ENCODE assay signal across 11 cellular contexts in the genomic region with DNA sequence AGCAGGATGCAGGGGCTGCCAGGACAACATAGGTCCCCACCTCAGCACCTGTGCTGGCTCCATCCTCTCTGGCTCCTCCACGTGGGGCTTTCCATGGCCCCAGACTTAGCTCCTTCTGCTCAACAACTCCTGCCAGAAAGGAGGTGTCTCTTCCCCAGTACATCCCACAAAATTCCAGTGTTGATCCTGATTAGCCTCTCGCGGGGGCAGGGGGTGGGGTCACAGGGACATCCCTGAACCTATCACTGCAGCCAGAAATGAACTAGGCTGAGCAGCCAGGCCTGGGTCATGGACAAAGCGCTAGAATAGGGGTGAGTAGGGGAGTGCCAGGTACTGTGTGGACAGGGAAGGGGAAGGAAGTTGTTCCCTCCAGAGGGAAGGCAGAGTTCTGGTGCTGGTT. TPM values are rescaled to one million over a fixed set of nuclear protein-coding genes. Genes with fewer than 3 reads are reported as not detected.
"Had no signal": no experiment of that assay in that cellular context is flagged by ENCODE, and none has a peak within 500 bp of the region (broad histone marks: within the 10 kb centered on the region; RNA-seq: fewer than 3 reads in every experiment).

No MANE protein-coding gene starts in this region.

RNA-seq across cellular contexts. Expression of a gene that starts 17.4 kb away (rescaled TPM):
- total RNA-seq: activated B cell treated with CpG ODN at 0.5 μM for 24 hours; activated CD4-positive, alpha-beta memory T cell treated with anti-CD3 and anti-CD28 coated beads, Interleukin-2, amount 10 ng/mL, durations not matched to agents 7 days and 5 days; activated CD4-positive, alpha-beta T cell treated with anti-CD3 and anti-CD28 coated beads, Interleukin-2, amount 10 ng/mL, durations not matched to agents 7 days and 5 days; activated CD8-positive, alpha-beta memory T cell treated with anti-CD3 and anti-CD28 coated beads, Interleukin-2, amount 10 ng/mL, durations not matched to agents 7 days and 5 days; activated CD8-positive, alpha-beta T cell treated with anti-CD3 and anti-CD28 coated beads, Interleukin-2, amount 10 ng/mL, durations not matched to agents 7 days and 5 days; activated naive CD8-positive, alpha-beta T cell treated with anti-CD3 and anti-CD28 coated beads, Interleukin-2, amount 10 ng/mL, durations not matched to agents 7 days and 5 days; activated T-helper 2 cell treated with anti-CD3 and anti-CD28 coated beads, Interferon-gamma antibody, Interleukin-2, Interleukin-4, amounts not matched to agents 10 μg/mL and 5 μg/mL and 100 μg/mL, durations not matched to agents 14 hours and 24 hours and 36 hours; T-cell; T-helper 1 cell treated with Interleukin-12 subunit alpha and Interleukin-12 subunit beta and Interleukin-4 antibody, amounts not matched to agents 30 ng/mL and 1 ng/mL, for 36 hours; T-helper 17 cell; T-helper 2 cell treated with Interferon-gamma antibody and Interleukin-4, amounts not matched to agents 100 ng/mL and 5 ng/mL, for 36 hours had no signal
